37 cellular contexts compared by ENCODE assay signal in genomic region chr21:33748903-33749302, GRCh38.
"Had no signal": no experiment of that assay in that cellular context is flagged by ENCODE, and none has a peak within 500 bp of the region (broad histone marks: within the 10 kb centered on the region; RNA-seq: fewer than 3 reads in every experiment).

No MANE protein-coding gene starts in this region.

- DNase-seq: activated CD4-positive, alpha-beta memory T cell treated with anti-CD3 and anti-CD28 coated beads for 36 hours; activated CD4-positive, alpha-beta T cell treated with anti-CD3 and anti-CD28 coated beads for 4 hours; activated CD4-positive, alpha-beta T cell treated with anti-CD3 and anti-CD28 coated beads, Interleukin-2, amount 10 ng/mL, durations not matched to agents 24 days and 14 days; activated CD4-positive, alpha-beta T cell treated with anti-CD3 and anti-CD28 coated beads, Interleukin-2, amount 50 U/mL, for 1 hour; activated CD4-positive, alpha-beta T cell treated with anti-CD3 and anti-CD28 coated beads, Interleukin-2, amount 50 U/mL, for 4 hours; activated CD4-positive, CD25-positive, alpha-beta regulatory T cell; activated CD4-positive, CD25-positive, alpha-beta regulatory T cell treated with anti-CD3 and anti-CD28 coated beads, Interleukin-2, amount 50 U/mL, for 72 hours; activated CD8-positive, alpha-beta memory T cell treated with anti-CD3 and anti-CD28 coated beads, Interleukin-2, amount 50 U/mL, for 4 hours; activated CD8-positive, alpha-beta T cell treated with anti-CD3 and anti-CD28 coated beads for 36 hours; activated effector memory CD4-positive, alpha-beta T cell treated with anti-CD3 and anti-CD28 coated beads, Interleukin-2, amount 50 U/mL, for 16 hours; activated gamma-delta T cell treated with Interleukin-2 at 50 U/mL for 16 hours; activated naive CD4-positive, alpha-beta T cell; activated naive CD4-positive, alpha-beta T cell treated with anti-CD3 and anti-CD28 coated beads for 36 hours; activated naive CD4-positive, alpha-beta T cell treated with anti-CD3 and anti-CD28 coated beads, Interleukin-2, amount 50 U/mL, for 16 hours; activated naive CD8-positive, alpha-beta T cell treated with anti-CD3 and anti-CD28 coated beads for 36 hours; activated T-cell treated with anti-CD3 and anti-CD28 coated beads for 4 hours; activated T-cell treated with anti-CD3 and anti-CD28 coated beads, Interleukin-2, amount 50 U/mL, for 1 hour; activated T-cell treated with anti-CD3 and anti-CD28 coated beads, Interleukin-2, amount 50 U/mL, for 4 hours; activated T-cell treated with anti-CD3 and anti-CD28 coated beads, Interleukin-2, amount 50 U/mL, for 72 hours; adrenal gland; amniotic stem cell; aorta; body of pancreas; brain microvascular endothelial cell; central memory CD4-positive, alpha-beta T cell; T-helper 1 cell; T-helper 2 cell; T-helper 9 cell had no signal

- H3K9me3 ChIP-seq: body of pancreas had no signal

- H3K36me3 ChIP-seq: adrenal gland, breast epithelium had no signal

- H3K27me3 Mint-ChIP-seq: activated CD4-positive, alpha-beta memory T cell treated with anti-CD3 and anti-CD28 coated beads for 36 hours; activated CD8-positive, alpha-beta T cell treated with anti-CD3 and anti-CD28 coated beads for 36 hours; activated naive CD8-positive, alpha-beta T cell treated with anti-CD3 and anti-CD28 coated beads for 36 hours; activated T-helper 17 cell treated with anti-CD3 and anti-CD28 coated beads, Interleukin-2, amount 50 U/mL, for 72 hours had no signal

- H3K4me3 Mint-ChIP-seq: activated CD4-positive, alpha-beta memory T cell treated with anti-CD3 and anti-CD28 coated beads for 36 hours; activated CD4-positive, alpha-beta T cell treated with anti-CD3 and anti-CD28 coated beads, Interleukin-2, amount 10 ng/mL, durations not matched to agents 24 days and 14 days; activated CD8-positive, alpha-beta T cell treated with anti-CD3 and anti-CD28 coated beads for 36 hours; activated naive CD4-positive, alpha-beta T cell treated with anti-CD3 and anti-CD28 coated beads for 36 hours; activated naive CD8-positive, alpha-beta T cell treated with anti-CD3 and anti-CD28 coated beads for 36 hours; activated T-cell treated with anti-CD3 and anti-CD28 coated beads, Interleukin-2, amount 50 U/mL, for 4 hours; activated T-cell treated with anti-CD3 and anti-CD28 coated beads, Interleukin-2, amount 50 U/mL, for 72 hours; activated T-helper 1 cell treated with anti-CD3 and anti-CD28 coated beads, Interleukin-12 subunit alpha, Interleukin-12 subunit beta, Interleukin-2, Interleukin-4 antibody, amounts not matched to agents 30 ng/mL and 10 ng/mL and 1 ng/mL, durations not matched to agents 14 hours and 24 hours and 36 hours; activated T-helper 17 cell treated with anti-CD3 and anti-CD28 coated beads, Interleukin-2, amount 50 U/mL, for 72 hours; T-helper 1 cell treated with Interleukin-12 subunit alpha and Interleukin-12 subunit beta and Interleukin-4 antibody, amounts not matched to agents 30 μg/mL and 1 μg/mL, for 36 hours; T-helper 2 cell treated with Interferon-gamma antibody and Interleukin-4, amounts not matched to agents 5 μg/mL and 100 μg/mL, for 36 hours had no signal

- H3K4me1 ChIP-seq: body of pancreas, breast epithelium had no signal

- ATAC-seq: activated CD8-positive, alpha-beta T cell treated with anti-CD3 and anti-CD28 coated beads for 36 hours; activated naive CD4-positive, alpha-beta T cell treated with anti-CD3 and anti-CD28 coated beads, Interleukin-2, amount 50 U/mL, for 72 hours; activated T-cell treated with anti-CD3 and anti-CD28 coated beads, Interleukin-2, amount 50 U/mL, for 4 hours; activated T-cell treated with anti-CD3 and anti-CD28 coated beads, Interleukin-2, amount 50 U/mL, for 72 hours; activated T-helper 17 cell treated with anti-CD3 and anti-CD28 coated beads, Interleukin-2, amount 50 U/mL, for 72 hours; body of pancreas had no signal

- FAIRE-seq: astrocyte, TTC549 had no signal

- H3K27me3 ChIP-seq: adrenal gland, body of pancreas, brain microvascular endothelial cell, breast epithelium had no signal

- H3K27ac Mint-ChIP-seq: activated CD4-positive, alpha-beta memory T cell treated with anti-CD3 and anti-CD28 coated beads for 36 hours; activated CD4-positive, alpha-beta T cell treated with anti-CD3 and anti-CD28 coated beads, Interleukin-2, amount 10 ng/mL, durations not matched to agents 24 days and 14 days; activated CD8-positive, alpha-beta T cell treated with anti-CD3 and anti-CD28 coated beads for 36 hours; activated naive CD4-positive, alpha-beta T cell treated with anti-CD3 and anti-CD28 coated beads for 36 hours; activated naive CD4-positive, alpha-beta T cell treated with anti-CD3 and anti-CD28 coated beads, Interleukin-2, amount 50 U/mL, for 72 hours; activated naive CD8-positive, alpha-beta T cell treated with anti-CD3 and anti-CD28 coated beads for 36 hours; activated T-cell treated with anti-CD3 and anti-CD28 coated beads, Interleukin-2, amount 50 U/mL, for 72 hours; activated T-helper 1 cell treated with anti-CD3 and anti-CD28 coated beads, Interleukin-12 subunit alpha, Interleukin-12 subunit beta, Interleukin-2, Interleukin-4 antibody, amounts not matched to agents 30 ng/mL and 10 ng/mL and 1 ng/mL, durations not matched to agents 14 hours and 24 hours and 36 hours; activated T-helper 17 cell treated with anti-CD3 and anti-CD28 coated beads, Interleukin-2, amount 50 U/mL, for 72 hours; T-helper 1 cell treated with Interleukin-12 subunit alpha and Interleukin-12 subunit beta and Interleukin-4 antibody, amounts not matched to agents 30 μg/mL and 1 μg/mL, for 36 hours; T-helper 2 cell treated with Interferon-gamma antibody and Interleukin-4, amounts not matched to agents 5 μg/mL and 100 μg/mL, for 36 hours had no signal

- H3K4me1 Mint-ChIP-seq: activated CD4-positive, alpha-beta T cell treated with anti-CD3 and anti-CD28 coated beads, Interleukin-2, amount 10 ng/mL, durations not matched to agents 24 days and 14 days; activated naive CD8-positive, alpha-beta T cell treated with anti-CD3 and anti-CD28 coated beads for 36 hours; activated T-helper 17 cell treated with anti-CD3 and anti-CD28 coated beads, Interleukin-2, amount 50 U/mL, for 72 hours had no signal

- H3K27ac ChIP-seq: adrenal gland, body of pancreas, brain microvascular endothelial cell, breast epithelium, VCaP had no signal

- H3K4me3 ChIP-seq: adrenal gland, body of pancreas, breast epithelium had no signal
